ENCODE assay signal across 8 cellular contexts in the genomic region with DNA sequence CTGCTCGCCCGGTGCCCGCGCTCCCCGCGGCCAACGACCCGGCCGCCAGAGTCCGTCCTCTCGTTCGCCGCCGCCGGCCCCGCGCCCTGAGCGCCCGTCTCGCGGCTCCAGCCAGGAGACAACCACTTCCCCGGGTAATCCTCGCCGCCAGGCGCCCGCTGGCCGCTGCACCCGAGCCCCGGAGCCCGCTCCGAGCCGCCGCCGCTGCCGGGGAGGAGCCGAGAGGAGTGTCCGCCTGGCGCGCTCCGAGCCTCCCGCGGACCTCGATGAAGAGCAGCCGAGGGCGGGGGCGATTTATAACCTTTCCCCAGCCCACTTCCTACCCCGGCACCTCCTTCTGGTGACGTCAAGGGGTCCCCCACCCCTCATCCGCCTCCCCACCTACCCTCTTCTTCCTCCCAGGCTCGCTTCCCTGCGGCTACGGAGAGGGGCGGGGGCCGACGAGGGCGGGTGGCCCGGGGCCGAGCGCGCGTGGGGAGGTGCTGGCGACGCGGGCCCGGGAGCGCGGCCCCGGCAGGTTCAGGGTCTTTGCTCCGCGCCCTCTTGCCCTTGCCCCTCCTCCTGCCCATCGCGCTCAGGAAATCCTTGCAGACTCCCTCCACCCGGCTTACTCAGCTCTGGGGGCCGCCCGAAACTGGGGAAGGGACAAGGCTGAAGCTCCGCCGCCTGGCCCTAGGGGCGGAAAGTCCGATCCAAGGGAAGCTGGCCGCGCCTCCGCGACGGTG. TPM values are rescaled to one million over a fixed set of nuclear protein-coding genes. Genes with fewer than 3 reads are reported as not detected.
DNase-seq lines count a peak whose midpoint lies in the region; ATAC-seq, FAIRE-seq and TF ChIP-seq lines count a peak whose summit lies in the region.

TSS of gene FLT1 (minus strand) at position 268 of the 725 bp plus-strand sequence. CDS start 285 bp downstream, outside the sequence.

- ATAC-seq in natural killer cell (peak in 2 of 3 donors; percentile 37 to 51), HG03442 (IDR thresholded peaks at IDR 0.05; ENCODE audit: unreplicated experiment) (no peak), HG03571 (IDR thresholded peaks at IDR 0.05; ENCODE audit: unreplicated experiment) (no peak)

- H3K9me3 Mint-ChIP-seq in activated CD4-positive, alpha-beta memory T cell treated with anti-CD3 and anti-CD28 coated beads for 36 hours, result no peaks in the 10 kb centered on the region
- no peaks in the 10 kb centered on the region for H3K9me3 Mint-ChIP-seq in natural killer cell

- no peak for TF ChIP-seq EP300 in transverse colon (IDR thresholded peaks at IDR 0.05; ENCODE audit: low read depth)

- H3K9me3 ChIP-seq in transverse colon, result no peaks in the 10 kb centered on the region

- H3K4me1 Mint-ChIP-seq in activated CD4-positive, alpha-beta memory T cell treated with anti-CD3 and anti-CD28 coated beads for 36 hours (ENCODE audit: low read depth), result peaks cover 10% of the 10 kb centered on the region
- no peaks in the 10 kb centered on the region for H3K4me1 Mint-ChIP-seq in natural killer cell

- H3K36me3 ChIP-seq in ACC112 (ENCODE audit: insufficient read depth, low read length) (no peaks in the 10 kb centered on the region), transverse colon (no peaks in the 10 kb centered on the region)

- FAIRE-seq in GM19239 (lab: Jason Lieb, UNC), result peak; percentile 55

- POLR2A ChIA-PET in activated CD4-positive, alpha-beta memory T cell treated with anti-CD3 and anti-CD28 coated beads for 36 hours (lab: Charles Lee), result no interaction called here

- H3K4me3 ChIP-seq in ACC112 (ENCODE audit: low read depth, low read length) (peak within 1 kb of the TSS; percentile 74), fibroblast of mammary gland (ENCODE audit: control insufficient read depth, low read depth, low read length) (peak within 1 kb of the TSS; percentile 16), transverse colon (peak within 1 kb of the TSS; percentile 21 to 43 (median 28))

- H3K27ac ChIP-seq in ACC112 (ENCODE audit: low read depth, low read length), result no peak within 1 kb of the TSS
- H3K27ac ChIP-seq in transverse colon, result peak within 1 kb of the TSS in 2 of 4 donors; percentile 3 to 11

- no peak within 1 kb of the TSS for H2AFZ ChIP-seq in ACC112 (ENCODE audit: low read length, unreplicated experiment)

- peak; percentile 42 for DNase-seq in GM19239 (ENCODE audit: insufficient read length, low spot score)
- peak; percentile 39 for DNase-seq in activated CD4-positive, alpha-beta memory T cell treated with anti-CD3 and anti-CD28 coated beads for 36 hours
- DNase-seq in fibroblast of mammary gland (ENCODE audit: low read depth), result no peak
- DNase-seq in natural killer cell, result peak; percentile 19
- DNase-seq in transverse colon, result no peak

- no peak for TF ChIP-seq POLR2A in transverse colon (IDR thresholded peaks at IDR 0.05)

- H3K27ac Mint-ChIP-seq in activated CD4-positive, alpha-beta memory T cell treated with anti-CD3 and anti-CD28 coated beads for 36 hours, result no peak within 1 kb of the TSS
- H3K27ac Mint-ChIP-seq in natural killer cell, result no peak within 1 kb of the TSS

- in situ Hi-C loops in transverse colon (cut with MboI; ENCODE audit: low pct_ligation_motif_present in 1 of 4, low pct_unique_long_range_greater_than_20kb in 1 of 4, low sequenced_read_pairs in 3 of 4), result no loop called here

- intact Hi-C loops in activated CD4-positive, alpha-beta memory T cell treated with anti-CD3 and anti-CD28 coated beads for 36 hours (cut with micrococcal nuclease), result loop anchor here (5.0 kb wide), 1 partner anchor 47 kb away; no protein-coding TSS in a partner anchor
- intact Hi-C loops in natural killer cell (cut with micrococcal nuclease), result no loop called here
- intact Hi-C loops in transverse colon (cut with DNase I; ENCODE audit: low total_unique reads), result no loop called here

- H3K27me3 ChIP-seq in ACC112 (ENCODE audit: insufficient read depth, low read length) (peaks cover 75% of the 10 kb centered on the region), transverse colon (peaks cover 85% of the 10 kb centered on the region)

- TF ChIP-seq CTCF in fibroblast of mammary gland (conservative IDR thresholded peaks at IDR 0.05; ENCODE audit: control insufficient read depth, insufficient read depth, low read depth, low read length) (no peak), natural killer cell (IDR thresholded peaks at IDR 0.05) (no peak), transverse colon (IDR thresholded peaks at IDR 0.05) (no peak)

- peaks cover 3% of the 10 kb centered on the region for H3K36me3 Mint-ChIP-seq in activated CD4-positive, alpha-beta memory T cell treated with anti-CD3 and anti-CD28 coated beads for 36 hours
- H3K36me3 Mint-ChIP-seq in natural killer cell, result no peaks in the 10 kb centered on the region

- H3K4me3 Mint-ChIP-seq in activated CD4-positive, alpha-beta memory T cell treated with anti-CD3 and anti-CD28 coated beads for 36 hours, result peak within 1 kb of the TSS; percentile 70
- peak within 1 kb of the TSS; percentile 51 for H3K4me3 Mint-ChIP-seq in natural killer cell

- no peaks in the 10 kb centered on the region for H3K79me2 ChIP-seq in ACC112 (ENCODE audit: control insufficient read depth, insufficient read depth, low read length, unreplicated experiment)

- CTCF ChIA-PET in activated CD4-positive, alpha-beta memory T cell treated with anti-CD3 and anti-CD28 coated beads for 36 hours (lab: Charles Lee), result no interaction called here

- WGBS in transverse colon (ENCODE audit: low coverage in 1 of 2), 2 donors, result 1% methylated on average over 66 of the region's 84 CpGs; no CpG with 5 or more reads in 1 of the 2 donors

- H3K4me1 ChIP-seq in ACC112 (ENCODE audit: control insufficient read depth, insufficient read depth, low read length, unreplicated experiment) (peaks cover 4% of the 10 kb centered on the region), transverse colon (peaks cover 0 to 23% (median 19%) of the 10 kb centered on the region in 4 donors)

- peaks cover 46% of the 10 kb centered on the region for H3K27me3 Mint-ChIP-seq in activated CD4-positive, alpha-beta memory T cell treated with anti-CD3 and anti-CD28 coated beads for 36 hours
- peaks cover 38 to 66% of the 10 kb centered on the region in 2 donors for H3K27me3 Mint-ChIP-seq in natural killer cell (ENCODE audit: low read depth in 2 of 2)

RNA-seq across cellular contexts. Expression of gene FLT1, which starts in this region (rescaled TPM):
- 10 to 100 TPM; 17.2 to 19.5 TPM for total RNA-seq in activated CD4-positive, alpha-beta memory T cell treated with anti-CD3 and anti-CD28 coated beads for 36 hours
- total RNA-seq in natural killer cell, result under 1 TPM; 0.05 to 0.43 (median 0.07) TPM
- 1 to 10 TPM; 2.6 to 8.4 (median 3.5) TPM for total RNA-seq in transverse colon

Comparison
In these comparisons a context has a peak if more than half of its experiments do, and no peak if none do; other contexts are left out.
1. Peak in DNase-seq and ATAC-seq in natural killer cell; RNA of the gene not detected or under 1 TPM.
2. H3K4me3 ChIP-seq: peak in every context shown above with its lines; median percentile 74 in ACC112; 28 in transverse colon; 16 in fibroblast of mammary gland.
3. DNase-seq: peak in GM19239 (single experiment) and activated CD4-positive, alpha-beta memory T cell treated with anti-CD3 and anti-CD28 coated beads for 36 hours (single experiment); none in fibroblast of mammary gland (single experiment) and transverse colon (single experiment).